8 cellular contexts compared by ENCODE assay signal in the genomic region with DNA sequence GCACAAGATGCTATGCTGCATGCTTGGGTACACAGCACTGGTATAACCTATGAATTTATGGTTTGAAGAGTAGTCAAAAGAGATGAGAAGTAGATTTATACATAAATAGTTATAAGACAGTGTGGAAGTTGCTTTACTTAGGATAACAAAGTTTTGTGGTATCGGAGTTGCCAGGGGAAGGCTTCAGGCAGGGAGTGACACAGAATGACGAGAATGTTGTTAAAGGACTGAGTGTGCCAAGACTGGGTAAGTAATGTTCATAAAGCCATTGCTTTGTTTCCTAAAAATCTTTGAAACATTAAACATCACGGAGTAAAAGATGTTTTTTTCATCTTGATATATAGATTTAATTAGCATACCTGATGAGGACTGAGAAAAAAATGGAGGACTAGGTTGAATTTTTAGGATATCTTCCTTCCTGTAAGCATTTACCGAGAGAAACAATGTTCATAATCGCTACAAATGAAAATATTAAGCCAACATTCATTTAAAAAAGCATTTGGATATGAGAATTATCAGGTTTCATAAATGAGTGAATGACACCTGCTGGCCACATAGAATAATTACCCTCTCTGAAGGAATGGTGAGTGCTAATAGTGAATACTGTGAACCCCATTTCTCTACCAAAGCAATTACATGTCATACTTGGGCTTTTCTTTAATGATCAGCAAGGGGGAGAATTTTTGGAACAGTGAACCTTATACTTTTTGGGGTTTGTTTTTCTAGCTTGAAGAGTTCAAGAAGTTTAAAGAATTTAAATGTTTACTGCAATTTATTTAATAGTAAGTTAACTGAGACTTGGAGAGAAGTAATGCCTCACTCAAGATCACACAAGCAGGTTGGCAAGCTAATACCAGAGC. TPM values are rescaled to one million over a fixed set of nuclear protein-coding genes. Genes with fewer than 3 reads are reported as not detected.
DNase-seq lines count a peak whose midpoint lies in the region; ATAC-seq, FAIRE-seq and TF ChIP-seq lines count a peak whose summit lies in the region.

No MANE protein-coding gene starts in this region.

- H2AFZ ChIP-seq in HCT116 (ENCODE audit: low read depth, low read length, poor library complexity, severe bottlenecking) (peak overlapping the region; percentile 50), neural cell (ENCODE audit: low read depth, low read length) (no peak overlapping the region)

- peak; percentile 40 for FAIRE-seq in G401.6 (lab: Jason Lieb, UNC)

- no peak for TF ChIP-seq EP300 in neural cell (conservative IDR thresholded peaks at IDR 0.05; ENCODE audit: poor library complexity, severe bottlenecking)

- POLR2A ChIA-PET in HCT116 (lab: Charles Lee), result no interaction called here

- no peaks in the 10 kb centered on the region for H3K36me3 ChIP-seq in HCT116 (ENCODE audit: control insufficient read depth in 1 of 2, insufficient read depth in 2 of 2, low read length in 2 of 2)
- H3K36me3 ChIP-seq in neural cell (ENCODE audit: insufficient read depth, low read length), result no peaks in the 10 kb centered on the region

- RAD21 ChIA-PET in HCT116 (lab: Charles Lee; ENCODE audit: low non-redundant PET in 1 of 2, low total read pairs in 2 of 2, uncharacterized antibody in 2 of 2, unreplicated experiment in 2 of 2), result no interaction called here

- H3K9ac ChIP-seq in HCT116 (ENCODE audit: low read length), result no peak overlapping the region
- H3K9ac ChIP-seq in neural cell (ENCODE audit: low read length), result no peak overlapping the region

- H3K9me2 ChIP-seq in HCT116 (ENCODE audit: insufficient read depth) (no peaks in the 10 kb centered on the region), neural cell (ENCODE audit: insufficient read depth, low read length) (no peaks in the 10 kb centered on the region)

- CTCF ChIA-PET in HCT116 (lab: Charles Lee), result interaction anchor here (1.0 to 1.5 kb wide), 2 partner anchors 259 to 402 kb away, joined by 4 to 5 read pairs; no protein-coding TSS in a partner anchor

- H3K4me2 ChIP-seq in HCT116 (ENCODE audit: low read length), result no peak overlapping the region
- H3K4me2 ChIP-seq in neural cell (ENCODE audit: low read length), result no peak overlapping the region

- TF ChIP-seq POLR2A in HCT116 (IDR thresholded peaks at IDR 0.05; ENCODE audit: borderline replicate concordance, extremely low read depth, insufficient read depth, insufficient read length), result no peak

- peak; percentile 59; the same call in 1 of the 2 replicates for ATAC-seq in HCT116

- H3K79me2 ChIP-seq in HCT116 (ENCODE audit: insufficient read depth, low read length) (no peaks in the 10 kb centered on the region), neural cell (replicated peaks; ENCODE audit: insufficient read depth, low read length) (no peaks in the 10 kb centered on the region)

- intact Hi-C loops in HCT116 (cut with micrococcal nuclease), result loop anchor here (1.0 to 2.0 kb wide), 2 partner anchors 31 to 260 kb away; no protein-coding TSS in a partner anchor

- H3K4me3 ChIP-seq in HCT116 (replicated peaks in 1 of 2; ENCODE audit: low read depth in 1 of 2, low read length in 2 of 2) (no peak overlapping the region), neural cell (ENCODE audit: low read length) (no peak overlapping the region)

- peak; percentile 41 to 60 (median 60); a peak in 4 of 6 replicates for TF ChIP-seq CTCF in HCT116 (IDR thresholded peaks at IDR 0.05 in 2 of 3, conservative IDR thresholded peaks at IDR 0.05 in 1 of 3; ENCODE audit: borderline replicate concordance in 1 of 3, insufficient read depth in 1 of 3, low read depth in 2 of 3, low read length in 2 of 3)
- TF ChIP-seq CTCF in neural cell (IDR thresholded peaks at IDR 0.05; ENCODE audit: poor library complexity, severe bottlenecking), result peak; percentile 76

- H3K27ac ChIP-seq in HCT116 (ENCODE audit: low read depth, low read length), result no peak overlapping the region
- no peak overlapping the region for H3K27ac ChIP-seq in neural cell (ENCODE audit: low read length)

- DNase-seq in HCT116 (ENCODE audit: low read depth, low spot score), result peak; percentile 15
- DNase-seq in NCI-H526 treated with DMSO at 0.1 percent for 48 hours (lab: John Stamatoyannopoulos, UW), result peak; percentile 17
- DNase-seq in dermis microvascular lymphatic vessel endothelial cell (ENCODE audit: low read depth in 2 of 2), result peak; percentile 28 to 72
- DNase-seq in NCI-H1436 (lab: John Stamatoyannopoulos, UW), result no peak
- DNase-seq in NCI-H187 treated with DMSO at 0.1 percent for 48 hours (lab: John Stamatoyannopoulos, UW), result no peak
- DNase-seq in NCI-H1092 treated with DMSO at 0.1 percent for 48 hours (lab: John Stamatoyannopoulos, UW), result no peak

- H3K27me3 ChIP-seq in HCT116 (ENCODE audit: insufficient read depth, low read length) (no peaks in the 10 kb centered on the region), neural cell (ENCODE audit: insufficient read depth, low read depth, low read length) (no peaks in the 10 kb centered on the region)

- H3F3A ChIP-seq in neural cell (ENCODE audit: insufficient read depth, low read length, poor library complexity, severe bottlenecking), result no peaks in the 10 kb centered on the region

- H3K9me3 ChIP-seq in HCT116 (ENCODE audit: control insufficient read depth in 1 of 2, insufficient read depth in 1 of 2, low read depth in 1 of 2, low read length in 2 of 2) (no peaks in the 10 kb centered on the region), neural cell (ENCODE audit: low read length) (no peaks in the 10 kb centered on the region)

- H4K20me1 ChIP-seq in HCT116 (ENCODE audit: insufficient read depth), result no peaks in the 10 kb centered on the region
- H4K20me1 ChIP-seq in neural cell (ENCODE audit: insufficient read depth), result no peaks in the 10 kb centered on the region

- no TSS peak for BruUV-seq in HCT116 (replicated peaks; lab: Mats Ljungman, UMichigan)

- peak; percentile 68 for TF ChIP-seq RAD21 in HCT116 (IDR thresholded peaks at IDR 0.05; ENCODE audit: low read depth)
- TF ChIP-seq RAD21 in neural cell (conservative IDR thresholded peaks at IDR 0.05), result peak; percentile 77

- H3K4me1 ChIP-seq in HCT116 (ENCODE audit: control insufficient read depth in 1 of 2, insufficient read depth in 2 of 2, low read length in 2 of 2), result peaks cover 0 to 6% of the 10 kb centered on the region in 2 experiments; a peak in 2 of 4 replicates

TF ChIP-seq in HCT116, 20 proteins besides CTCF, POLR2A, EP300 and RAD21:
- TF ChIP-seq EGR1 (IDR thresholded peaks at IDR 0.05; ENCODE audit: low read depth), result no peak
- no peak for TF ChIP-seq TCF7L2 (IDR thresholded peaks at IDR 0.05; ENCODE audit: borderline replicate concordance, extremely low read depth, insufficient read depth, insufficient read length)
- no peak for TF ChIP-seq ZNF274 (IDR thresholded peaks at IDR 0.05; ENCODE audit: low read depth, low read length)
- TF ChIP-seq FOSL1 (IDR thresholded peaks at IDR 0.05; ENCODE audit: low read depth), result no peak
- TF ChIP-seq EZH2phosphoT487 (IDR thresholded peaks at IDR 0.05; ENCODE audit: borderline replicate concordance), result no peak
- TF ChIP-seq, protein P1, sequence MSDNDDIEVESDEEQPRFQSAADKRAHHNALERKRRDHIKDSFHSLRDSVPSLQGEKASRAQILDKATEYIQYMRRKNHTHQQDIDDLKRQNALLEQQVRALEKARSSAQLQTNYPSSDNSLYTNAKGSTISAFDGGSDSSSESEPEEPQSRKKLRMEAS (IDR thresholded peaks at IDR 0.05), result no peak
TF ChIP-seq in HCT116: peak in this region for 0.

TF ChIP-seq in neural cell, 6 proteins besides CTCF, POLR2A, EP300 and RAD21:
- peak; percentile 89 for TF ChIP-seq SMC3 (conservative IDR thresholded peaks at IDR 0.05; ENCODE audit: poor library complexity)
- no peak for TF ChIP-seq MXI1 (conservative IDR thresholded peaks at IDR 0.05; ENCODE audit: poor library complexity, severe bottlenecking)

RNA-seq across cellular contexts. Expression of a gene that starts 28.4 kb away (rescaled TPM):
- total RNA-seq in HCT116 (2021; ENCODE audit: unreplicated experiment) (21.1 TPM), dermis microvascular lymphatic vessel endothelial cell (11.2 and 13.9 TPM in 2 replicates)
- 3.5 and 7.4 TPM in 2 replicates for polyA plus RNA-seq in HCT116 (2012)
- 33.9 and 34.2 TPM in 2 replicates for polyA plus RNA-seq in neural cell
- 28.0 and 34.6 TPM in 2 replicates for polyA minus RNA-seq in neural cell

RNA-seq across cellular contexts. Expression of a gene that starts 29.6 kb away (rescaled TPM):
- total RNA-seq in HCT116 (2021; ENCODE audit: unreplicated experiment), result 23.3 TPM
- 3.6 and 4.2 TPM in 2 replicates for polyA plus RNA-seq in HCT116 (2012)
- total RNA-seq in dermis microvascular lymphatic vessel endothelial cell, result 27.5 and 35.8 TPM in 2 replicates
- polyA plus RNA-seq in neural cell, result 19.8 and 20.8 TPM in 2 replicates
- polyA minus RNA-seq in neural cell, result 36.5 and 48.6 TPM in 2 replicates

Comparison
In these comparisons a context has a peak if more than half of its experiments do, and no peak if none do; other contexts are left out.
1. DNase-seq: peak in HCT116 (single experiment), NCI-H526 treated with DMSO at 0.1 percent for 48 hours (single experiment) and dermis microvascular lymphatic vessel endothelial cell (2 of 2); none in NCI-H1436 (single experiment), NCI-H187 treated with DMSO at 0.1 percent for 48 hours (single experiment) and NCI-H1092 treated with DMSO at 0.1 percent for 48 hours (single experiment).